16 cellular contexts compared by ENCODE assay signal in the genomic region with DNA sequence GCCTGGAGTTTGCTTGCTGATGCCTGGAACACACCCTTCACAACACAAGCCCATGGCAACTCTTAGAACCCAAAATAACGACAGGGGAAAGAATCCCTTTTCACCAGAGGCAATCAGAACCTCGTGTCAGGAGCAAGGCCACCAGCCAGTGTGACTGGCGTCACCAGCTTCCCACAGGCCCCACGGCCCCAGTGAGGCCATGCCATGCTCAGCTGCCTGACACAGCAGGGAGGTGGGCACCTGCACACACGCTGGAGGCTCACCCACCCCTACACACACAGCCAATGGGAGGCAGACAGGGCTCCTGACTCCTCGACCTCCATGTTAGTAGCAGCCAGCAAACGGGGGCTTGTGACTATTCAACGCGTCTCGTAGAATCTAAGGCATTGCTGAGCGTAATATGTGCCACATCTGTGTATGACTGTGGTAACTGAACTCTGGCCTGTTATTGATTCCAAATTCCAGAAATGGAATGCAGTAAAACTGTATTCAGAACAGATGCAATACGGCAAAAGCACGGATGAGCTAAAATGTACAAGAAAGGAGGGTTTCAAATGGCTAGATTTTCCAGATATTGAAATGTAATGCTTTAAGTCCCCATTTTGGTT. TPM values are rescaled to one million over a fixed set of nuclear protein-coding genes. Genes with fewer than 3 reads are reported as not detected.
DNase-seq lines count a peak whose midpoint lies in the region; ATAC-seq and TF ChIP-seq lines count a peak whose summit lies in the region.
"Had no signal": no experiment of that assay in that cellular context is flagged by ENCODE, and none has a peak within 500 bp of the region (broad histone marks: within the 10 kb centered on the region; RNA-seq: fewer than 3 reads in every experiment).

No MANE protein-coding gene starts in this region.

- H3K27me3 Mint-ChIP-seq in osteocyte (ENCODE audit: unreplicated experiment): peaks cover 31% of the 10 kb centered on the region

- no peak overlapping the region for H3K4me3 Mint-ChIP-seq in osteocyte (ENCODE audit: unreplicated experiment)
- H3K4me3 Mint-ChIP-seq: CD4-positive, alpha-beta memory T cell; IgD-negative memory B cell had no signal

- H3K36me3 Mint-ChIP-seq in osteocyte (ENCODE audit: unreplicated experiment): no peaks in the 10 kb centered on the region
- H3K36me3 Mint-ChIP-seq: IgD-negative memory B cell had no signal

- no peak for ATAC-seq in Right ventricle myocardium inferior
- ATAC-seq in heart right ventricle: no peak
- ATAC-seq in GM21367 (IDR thresholded peaks at IDR 0.05; ENCODE audit: unreplicated experiment): no peak

- DNase-seq in Right ventricle myocardium inferior (ENCODE audit: missing footprints) (peak; percentile 53), heart right ventricle (no peak), epidermal melanocyte (ENCODE audit: insufficient read length, low spot score) (peak; percentile 31), mesenteric fat pad (ENCODE audit: low spot score) (peak; percentile 84), A172 (ENCODE audit: low spot score) (no peak), osteocyte (ENCODE audit: extremely low spot score, unreplicated experiment) (no peak)
- DNase-seq: 8988T; ACHN; BE2C; CD4-positive, alpha-beta memory T cell; DND-41; GDM1 had no signal

- no peak overlapping the region for H3K4me3 ChIP-seq in heart right ventricle

- no peak overlapping the region for H3K27ac ChIP-seq in heart right ventricle
- H3K27ac ChIP-seq: C4-2B had no signal

- H3K4me1 Mint-ChIP-seq in osteocyte (ENCODE audit: unreplicated experiment): peaks cover 12% of the 10 kb centered on the region

- H3K36me3 ChIP-seq in heart right ventricle: no peaks in the 10 kb centered on the region
- H3K36me3 ChIP-seq: BE2C had no signal

- H3K27ac Mint-ChIP-seq in osteocyte (ENCODE audit: unreplicated experiment): no peak overlapping the region
- H3K27ac Mint-ChIP-seq: CD4-positive, alpha-beta memory T cell; IgD-negative memory B cell had no signal

- H3K27me3 ChIP-seq in heart right ventricle: peaks cover 0 to 54% (median 22%) of the 10 kb centered on the region in 7 donors

- WGBS in heart right ventricle, 2 donors: 79% methylated on average over 13 of the region's 13 CpGs

- H3K9me3 ChIP-seq in heart right ventricle: peaks cover 0 to 17% (median 0%) of the 10 kb centered on the region in 11 donors
- H3K9me3 ChIP-seq: BE2C had no signal

- TF ChIP-seq CTCF in heart right ventricle (IDR thresholded peaks at IDR 0.05) (no peak), osteocyte (IDR thresholded peaks at IDR 0.05) (no peak)

- no peaks in the 10 kb centered on the region for H3K9me3 Mint-ChIP-seq in osteocyte (ENCODE audit: unreplicated experiment)

- H3K4me1 ChIP-seq in heart right ventricle: peaks cover 0 to 14% (median 0%) of the 10 kb centered on the region in 9 donors
- H3K4me1 ChIP-seq: BE2C had no signal

- intact Hi-C loops in Right ventricle myocardium inferior (cut with DNase I): no loop called here
- intact Hi-C loops in heart right ventricle (cut with DNase I): no loop called here

RNA-seq across cellular contexts. Expression of gene RNF212, which starts 28.5 kb away (rescaled TPM):
- total RNA-seq in Right ventricle myocardium inferior (1.7 TPM), heart right ventricle (1 to 10 TPM in 1 of 10 donors, under 1 TPM in 5, not detected in 4; 0.21 to 2.1 (median 0.31) TPM), mesenteric fat pad (4.2 TPM), osteocyte (3.5 and 3.8 TPM in 2 replicates)
- under 1 TPM; 0.29 to 0.87 TPM for polyA plus RNA-seq in heart right ventricle
- total RNA-seq in A172 (2014; rRNA removed; shearing (Covaris generic)): not detected in 2 replicates
- total RNA-seq: H4 had no signal

Comparison
In these comparisons a context has a peak if more than half of its experiments do, and no peak if none do; other contexts are left out.
1. DNase-seq: peak in Right ventricle myocardium inferior (single experiment), epidermal melanocyte (single experiment) and mesenteric fat pad (single experiment); none in heart right ventricle (0 of 2), A172 (single experiment) and osteocyte (single experiment).